In genomic region chr9:134423166-134423565, GRCh38 we compare ENCODE assay signal across 21 cellular contexts.
"Had no signal": no experiment of that assay in that cellular context is flagged by ENCODE, and none has a peak within 500 bp of the region (broad histone marks: within the 10 kb centered on the region; RNA-seq: fewer than 3 reads in every experiment).

No MANE protein-coding gene starts in this region.

- H3K36me3 ChIP-seq: pancreas had no signal

- H3K27me3 Mint-ChIP-seq: activated CD8-positive, alpha-beta T cell treated with anti-CD3 and anti-CD28 coated beads for 36 hours; activated T-helper 17 cell treated with anti-CD3 and anti-CD28 coated beads, Interleukin-2, amount 50 U/mL, for 72 hours; brain; memory B cell; naive B cell; stimulated activated naive CD8-positive, alpha-beta T cell treated with anti-CD3 and anti-CD28 coated beads, Interleukin-15, Interleukin-2, amounts not matched to agents 100 ng/mL and 50 ng/mL, for 24 hours; T-cell had no signal

- ATAC-seq: activated CD8-positive, alpha-beta T cell treated with anti-CD3 and anti-CD28 coated beads for 36 hours; activated T-helper 17 cell treated with anti-CD3 and anti-CD28 coated beads, Interleukin-2, amount 50 U/mL, for 72 hours; SK-N-SH treated with all-trans-retinoic acid at 6 μM for 48 hours; T-cell had no signal

- H3K4me1 ChIP-seq: pancreas had no signal

- H3K36me3 Mint-ChIP-seq: naive B cell, T-cell had no signal

- H3K4me1 Mint-ChIP-seq: activated T-helper 17 cell treated with anti-CD3 and anti-CD28 coated beads, Interleukin-2, amount 50 U/mL, for 72 hours; memory B cell; neural crest cell; T-cell had no signal

- H3K27ac ChIP-seq: left lung, pancreas, upper lobe of right lung had no signal

- H3K9me3 ChIP-seq: heart right ventricle, left lung, pancreas, upper lobe of right lung had no signal

- H3K4me3 ChIP-seq: coronary artery, heart right ventricle, left lung, pancreas, upper lobe of right lung had no signal

- H3K9me3 Mint-ChIP-seq: activated CD8-positive, alpha-beta T cell treated with anti-CD3 and anti-CD28 coated beads for 36 hours; activated T-helper 17 cell treated with anti-CD3 and anti-CD28 coated beads, Interleukin-2, amount 50 U/mL, for 72 hours; brain; memory B cell; naive B cell; neural crest cell; stimulated activated naive CD8-positive, alpha-beta T cell treated with anti-CD3 and anti-CD28 coated beads, Interleukin-15, Interleukin-2, amounts not matched to agents 100 ng/mL and 50 ng/mL, for 24 hours; T-cell had no signal

- DNase-seq: activated CD4-positive, alpha-beta T cell treated with anti-CD3 and anti-CD28 coated beads for 48 hours; activated CD4-positive, CD25-positive, alpha-beta regulatory T cell; activated CD8-positive, alpha-beta T cell treated with anti-CD3 and anti-CD28 coated beads for 36 hours; activated naive CD4-positive, alpha-beta T cell treated with Interleukin-2 at 50 U/mL for 16 hours; activated T-cell treated with anti-CD3 and anti-CD28 coated beads, Interleukin-2, amount 50 U/mL, for 1 hour; anterior cingulate cortex; central memory CD4-positive, alpha-beta T cell; erythroblast; heart right ventricle; left lung; naive B cell; pancreas; T-cell; upper lobe of right lung had no signal

- H3K4me3 Mint-ChIP-seq: activated CD8-positive, alpha-beta T cell treated with anti-CD3 and anti-CD28 coated beads for 36 hours; activated T-helper 17 cell treated with anti-CD3 and anti-CD28 coated beads, Interleukin-2, amount 50 U/mL, for 72 hours; brain; memory B cell; naive B cell; neural crest cell; stimulated activated naive CD8-positive, alpha-beta T cell treated with anti-CD3 and anti-CD28 coated beads, Interleukin-15, Interleukin-2, amounts not matched to agents 100 ng/mL and 50 ng/mL, for 24 hours; T-cell had no signal

- H3K27me3 ChIP-seq: heart right ventricle, left lung, pancreas, upper lobe of right lung had no signal

- H3K27ac Mint-ChIP-seq: activated CD8-positive, alpha-beta T cell treated with anti-CD3 and anti-CD28 coated beads for 36 hours; activated T-helper 17 cell treated with anti-CD3 and anti-CD28 coated beads, Interleukin-2, amount 50 U/mL, for 72 hours; brain; memory B cell; stimulated activated naive CD8-positive, alpha-beta T cell treated with anti-CD3 and anti-CD28 coated beads, Interleukin-15, Interleukin-2, amounts not matched to agents 100 ng/mL and 50 ng/mL, for 24 hours; T-cell had no signal
